In the genomic region with DNA sequence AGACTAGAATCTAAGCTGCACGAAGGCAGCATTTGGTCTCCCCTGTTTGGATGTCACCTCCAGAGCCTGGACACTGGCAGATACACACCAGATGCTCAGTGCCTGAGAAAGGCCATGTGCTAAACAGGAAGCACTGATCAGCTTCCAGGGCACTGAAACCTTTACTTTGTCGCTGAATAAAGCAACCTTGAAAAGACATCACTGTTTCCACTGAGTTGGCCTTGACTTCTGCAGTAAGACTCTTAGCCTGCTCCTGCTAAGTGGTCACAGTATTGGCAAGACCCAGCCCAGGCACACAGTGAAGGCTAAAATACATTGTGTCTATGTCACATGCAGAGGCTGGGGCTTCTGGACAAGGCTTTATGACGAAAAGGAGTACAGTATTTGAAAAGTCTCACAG, we compare ENCODE assay signal across 2 cellular contexts.
TF ChIP-seq lines count a peak whose summit lies in the region.

No MANE protein-coding gene starts in this region.

TF ChIP-seq in liver, 16 proteins besides CTCF, POLR2A, EP300 and RAD21:
- TF ChIP-seq NR2F2 (IDR thresholded peaks at IDR 0.05) = no peak
- no peak for TF ChIP-seq EGR1 (IDR thresholded peaks at IDR 0.05; ENCODE audit: low read depth in 2 of 2)
- no peak for TF ChIP-seq YY1 (IDR thresholded peaks at IDR 0.05)
- no peak for TF ChIP-seq HNF4G (IDR thresholded peaks at IDR 0.05)
- no peak for TF ChIP-seq HNF4A (conservative IDR thresholded peaks at IDR 0.05)
- TF ChIP-seq, protein P1, sequence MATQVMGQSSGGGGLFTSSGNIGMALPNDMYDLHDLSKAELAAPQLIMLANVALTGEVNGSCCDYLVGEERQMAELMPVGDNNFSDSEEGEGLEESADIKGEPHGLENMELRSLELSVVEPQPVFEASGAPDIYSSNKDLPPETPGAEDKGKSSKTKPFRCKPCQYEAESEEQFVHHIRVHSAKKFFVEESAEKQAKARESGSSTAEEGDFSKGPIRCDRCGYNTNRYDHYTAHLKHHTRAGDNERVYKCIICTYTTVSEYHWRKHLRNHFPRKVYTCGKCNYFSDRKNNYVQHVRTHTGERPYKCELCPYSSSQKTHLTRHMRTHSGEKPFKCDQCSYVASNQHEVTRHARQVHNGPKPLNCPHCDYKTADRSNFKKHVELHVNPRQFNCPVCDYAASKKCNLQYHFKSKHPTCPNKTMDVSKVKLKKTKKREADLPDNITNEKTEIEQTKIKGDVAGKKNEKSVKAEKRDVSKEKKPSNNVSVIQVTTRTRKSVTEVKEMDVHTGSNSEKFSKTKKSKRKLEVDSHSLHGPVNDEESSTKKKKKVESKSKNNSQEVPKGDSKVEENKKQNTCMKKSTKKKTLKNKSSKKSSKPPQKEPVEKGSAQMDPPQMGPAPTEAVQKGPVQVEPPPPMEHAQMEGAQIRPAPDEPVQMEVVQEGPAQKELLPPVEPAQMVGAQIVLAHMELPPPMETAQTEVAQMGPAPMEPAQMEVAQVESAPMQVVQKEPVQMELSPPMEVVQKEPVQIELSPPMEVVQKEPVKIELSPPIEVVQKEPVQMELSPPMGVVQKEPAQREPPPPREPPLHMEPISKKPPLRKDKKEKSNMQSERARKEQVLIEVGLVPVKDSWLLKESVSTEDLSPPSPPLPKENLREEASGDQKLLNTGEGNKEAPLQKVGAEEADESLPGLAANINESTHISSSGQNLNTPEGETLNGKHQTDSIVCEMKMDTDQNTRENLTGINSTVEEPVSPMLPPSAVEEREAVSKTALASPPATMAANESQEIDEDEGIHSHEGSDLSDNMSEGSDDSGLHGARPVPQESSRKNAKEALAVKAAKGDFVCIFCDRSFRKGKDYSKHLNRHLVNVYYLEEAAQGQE (IDR thresholded peaks at IDR 0.05) = no peak
- TF ChIP-seq GABPA (IDR thresholded peaks at IDR 0.05 in 1 of 2, conservative IDR thresholded peaks at IDR 0.05 in 1 of 2) = no peak
- no peak for TF ChIP-seq FOXA1 (IDR thresholded peaks at IDR 0.05)
- TF ChIP-seq, protein P2, sequence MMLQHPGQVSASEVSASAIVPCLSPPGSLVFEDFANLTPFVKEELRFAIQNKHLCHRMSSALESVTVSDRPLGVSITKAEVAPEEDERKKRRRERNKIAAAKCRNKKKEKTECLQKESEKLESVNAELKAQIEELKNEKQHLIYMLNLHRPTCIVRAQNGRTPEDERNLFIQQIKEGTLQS (IDR thresholded peaks at IDR 0.05) = no peak
- TF ChIP-seq FOXA2 (IDR thresholded peaks at IDR 0.05) = no peak
- no peak for TF ChIP-seq SP1 (IDR thresholded peaks at IDR 0.05)
- TF ChIP-seq JUND (IDR thresholded peaks at IDR 0.05) = no peak
- TF ChIP-seq, protein P3, sequence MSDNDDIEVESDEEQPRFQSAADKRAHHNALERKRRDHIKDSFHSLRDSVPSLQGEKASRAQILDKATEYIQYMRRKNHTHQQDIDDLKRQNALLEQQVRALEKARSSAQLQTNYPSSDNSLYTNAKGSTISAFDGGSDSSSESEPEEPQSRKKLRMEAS (IDR thresholded peaks at IDR 0.05) = no peak
- TF ChIP-seq TAF1 (conservative IDR thresholded peaks at IDR 0.05) = no peak
- no peak for TF ChIP-seq RXRA (IDR thresholded peaks at IDR 0.05)
- no peak for TF ChIP-seq ZBTB33 (IDR thresholded peaks at IDR 0.05)

TF ChIP-seq in HepG2, 621 proteins besides CTCF, POLR2A, EP300 and RAD21:
- TF ChIP-seq ZC3H13 (CRISPR knock-in tag; IDR thresholded peaks at IDR 0.05) (no peak), FIP1L1 (IDR thresholded peaks at IDR 0.05; ENCODE audit: borderline replicate concordance, insufficient read depth, low read depth, low read length) (no peak), ZGPAT (CRISPR knock-in tag; IDR thresholded peaks at IDR 0.05) (no peak), GTF3A (CRISPR knock-in tag; conservative IDR thresholded peaks at IDR 0.05) (no peak), FUBP1 (CRISPR knock-in tag; IDR thresholded peaks at IDR 0.05; ENCODE audit: borderline replicate concordance) (no peak), ZKSCAN1 (IDR thresholded peaks at IDR 0.05; ENCODE audit: low read length) (no peak), CENPBD1 (CRISPR knock-in tag; IDR thresholded peaks at IDR 0.05; ENCODE audit: borderline replicate concordance, low read depth) (no peak)
